Comparison of ENCODE assay signal across 1 cellular context in the genomic region with DNA sequence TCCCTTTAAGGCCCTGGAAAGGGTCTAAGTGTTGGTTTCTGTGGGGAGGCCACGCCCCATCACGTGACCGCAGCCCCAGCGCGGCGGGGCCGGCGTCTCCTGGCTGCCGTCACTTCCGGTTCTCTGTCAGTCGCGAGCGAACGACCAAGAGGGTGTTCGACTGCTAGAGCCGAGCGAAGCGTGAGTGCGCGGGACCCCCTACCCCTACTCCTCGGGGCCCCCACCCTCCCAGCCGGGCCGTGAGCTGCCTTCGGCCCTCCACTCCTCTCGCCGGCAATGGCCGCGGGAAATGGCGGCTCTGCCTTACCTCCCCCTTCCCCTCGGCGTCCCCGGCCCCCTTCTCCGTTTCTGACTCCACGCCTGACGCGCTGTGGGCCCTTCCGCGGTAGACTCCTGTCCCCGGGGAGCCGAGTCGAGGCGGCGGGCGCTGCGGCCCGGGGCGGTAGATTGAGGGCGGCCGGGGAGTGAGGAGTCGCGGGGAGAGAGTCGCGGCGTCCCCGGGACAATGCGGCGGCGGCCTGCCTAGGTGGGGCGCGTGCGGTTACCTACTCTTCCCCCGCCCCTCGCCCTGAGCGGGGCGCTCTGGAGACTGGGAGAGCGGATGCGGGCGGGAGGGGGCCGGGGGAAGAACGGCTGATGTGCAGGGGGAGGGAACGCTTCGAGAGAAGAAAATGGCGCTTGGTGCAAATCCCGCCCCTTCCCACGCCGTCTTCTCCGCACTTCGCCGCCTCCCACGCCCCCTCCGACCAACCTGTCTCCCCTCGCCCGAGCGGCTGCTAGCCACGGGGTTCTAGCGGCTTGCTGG.
A peak's percentile ranks its signal among the peaks of the same experiment; 100 is the strongest.
TF ChIP-seq lines count a peak whose summit lies in the region.

A gene (plus strand): TSS at position 112 of the 805 bp plus-strand sequence. CDS start 2,956 bp downstream, outside the sequence.

TF ChIP-seq in WTC11, 78 proteins besides CTCF, POLR2A, EP300 and RAD21 (continued from another document and continues in another):
- TF ChIP-seq, protein P1, sequence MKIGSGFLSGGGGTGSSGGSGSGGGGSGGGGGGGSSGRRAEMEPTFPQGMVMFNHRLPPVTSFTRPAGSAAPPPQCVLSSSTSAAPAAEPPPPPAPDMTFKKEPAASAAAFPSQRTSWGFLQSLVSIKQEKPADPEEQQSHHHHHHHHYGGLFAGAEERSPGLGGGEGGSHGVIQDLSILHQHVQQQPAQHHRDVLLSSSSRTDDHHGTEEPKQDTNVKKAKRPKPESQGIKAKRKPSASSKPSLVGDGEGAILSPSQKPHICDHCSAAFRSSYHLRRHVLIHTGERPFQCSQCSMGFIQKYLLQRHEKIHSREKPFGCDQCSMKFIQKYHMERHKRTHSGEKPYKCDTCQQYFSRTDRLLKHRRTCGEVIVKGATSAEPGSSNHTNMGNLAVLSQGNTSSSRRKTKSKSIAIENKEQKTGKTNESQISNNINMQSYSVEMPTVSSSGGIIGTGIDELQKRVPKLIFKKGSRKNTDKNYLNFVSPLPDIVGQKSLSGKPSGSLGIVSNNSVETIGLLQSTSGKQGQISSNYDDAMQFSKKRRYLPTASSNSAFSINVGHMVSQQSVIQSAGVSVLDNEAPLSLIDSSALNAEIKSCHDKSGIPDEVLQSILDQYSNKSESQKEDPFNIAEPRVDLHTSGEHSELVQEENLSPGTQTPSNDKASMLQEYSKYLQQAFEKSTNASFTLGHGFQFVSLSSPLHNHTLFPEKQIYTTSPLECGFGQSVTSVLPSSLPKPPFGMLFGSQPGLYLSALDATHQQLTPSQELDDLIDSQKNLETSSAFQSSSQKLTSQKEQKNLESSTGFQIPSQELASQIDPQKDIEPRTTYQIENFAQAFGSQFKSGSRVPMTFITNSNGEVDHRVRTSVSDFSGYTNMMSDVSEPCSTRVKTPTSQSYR (CRISPR knock-in tag; IDR thresholded peaks at IDR 0.05), result 0 out of 2 replicates have a peak, but pooled peaks have one; percentile 11
- TF ChIP-seq ZNF219 (CRISPR knock-in tag; IDR thresholded peaks at IDR 0.05; ENCODE audit: borderline replicate concordance) (no peak), IRF2 (CRISPR knock-in tag; IDR thresholded peaks at IDR 0.05; ENCODE audit: borderline replicate concordance, low read depth) (no peak), NR1H2 (CRISPR knock-in tag; IDR thresholded peaks at IDR 0.05) (no peak), ZNF138 (CRISPR knock-in tag; conservative IDR thresholded peaks at IDR 0.05) (no peak), FOXP1 (CRISPR knock-in tag; IDR thresholded peaks at IDR 0.05; ENCODE audit: borderline replicate concordance) (peak; percentile 62; the same call in 1 of the 2 replicates), ZNF317 (CRISPR knock-in tag; IDR thresholded peaks at IDR 0.05; ENCODE audit: borderline replicate concordance, low read depth) (peak; percentile 52; the same call in 1 of the 2 replicates), JUN (CRISPR knock-in tag; IDR thresholded peaks at IDR 0.05) (no peak), GTF2I (CRISPR knock-in tag; conservative IDR thresholded peaks at IDR 0.05) (no peak), ZNF423 (CRISPR knock-in tag; IDR thresholded peaks at IDR 0.05) (no peak), KAT7 (CRISPR knock-in tag; IDR thresholded peaks at IDR 0.05; ENCODE audit: borderline replicate concordance) (0 out of 2 replicates have a peak, but pooled peaks have one; percentile 43), FOXJ3 (CRISPR knock-in tag; IDR thresholded peaks at IDR 0.05; ENCODE audit: borderline replicate concordance) (no peak), RELA (CRISPR knock-in tag; IDR thresholded peaks at IDR 0.05; ENCODE audit: borderline replicate concordance) (no peak), ZNF232 (CRISPR knock-in tag; IDR thresholded peaks at IDR 0.05) (0 out of 2 replicates have a peak, but pooled peaks have one; percentile 5), GRHL2 (CRISPR knock-in tag; IDR thresholded peaks at IDR 0.05; ENCODE audit: insufficient replicate concordance, severe bottlenecking) (no peak), SOX15 (CRISPR knock-in tag; IDR thresholded peaks at IDR 0.05) (no peak), NFATC4 (CRISPR knock-in tag; IDR thresholded peaks at IDR 0.05) (no peak), CBFB (CRISPR knock-in tag; IDR thresholded peaks at IDR 0.05; ENCODE audit: low read depth) (no peak), FOXK1 (CRISPR knock-in tag; IDR thresholded peaks at IDR 0.05) (peak; percentile 46; the same call in 1 of the 2 replicates), ATF1 (CRISPR knock-in tag; IDR thresholded peaks at IDR 0.05) (no peak), ZNF671 (CRISPR knock-in tag; IDR thresholded peaks at IDR 0.05) (no peak)
- TF ChIP-seq, protein P2, sequence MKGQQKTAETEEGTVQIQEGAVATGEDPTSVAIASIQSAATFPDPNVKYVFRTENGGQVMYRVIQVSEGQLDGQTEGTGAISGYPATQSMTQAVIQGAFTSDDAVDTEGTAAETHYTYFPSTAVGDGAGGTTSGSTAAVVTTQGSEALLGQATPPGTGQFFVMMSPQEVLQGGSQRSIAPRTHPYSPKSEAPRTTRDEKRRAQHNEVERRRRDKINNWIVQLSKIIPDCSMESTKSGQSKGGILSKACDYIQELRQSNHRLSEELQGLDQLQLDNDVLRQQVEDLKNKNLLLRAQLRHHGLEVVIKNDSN (CRISPR knock-in tag; IDR thresholded peaks at IDR 0.05), result peak; percentile 97
- TF ChIP-seq, protein P3, sequence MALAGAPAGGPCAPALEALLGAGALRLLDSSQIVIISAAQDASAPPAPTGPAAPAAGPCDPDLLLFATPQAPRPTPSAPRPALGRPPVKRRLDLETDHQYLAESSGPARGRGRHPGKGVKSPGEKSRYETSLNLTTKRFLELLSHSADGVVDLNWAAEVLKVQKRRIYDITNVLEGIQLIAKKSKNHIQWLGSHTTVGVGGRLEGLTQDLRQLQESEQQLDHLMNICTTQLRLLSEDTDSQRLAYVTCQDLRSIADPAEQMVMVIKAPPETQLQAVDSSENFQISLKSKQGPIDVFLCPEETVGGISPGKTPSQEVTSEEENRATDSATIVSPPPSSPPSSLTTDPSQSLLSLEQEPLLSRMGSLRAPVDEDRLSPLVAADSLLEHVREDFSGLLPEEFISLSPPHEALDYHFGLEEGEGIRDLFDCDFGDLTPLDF (CRISPR knock-in tag; IDR thresholded peaks at IDR 0.05), result no peak
- TF ChIP-seq, protein P4, sequence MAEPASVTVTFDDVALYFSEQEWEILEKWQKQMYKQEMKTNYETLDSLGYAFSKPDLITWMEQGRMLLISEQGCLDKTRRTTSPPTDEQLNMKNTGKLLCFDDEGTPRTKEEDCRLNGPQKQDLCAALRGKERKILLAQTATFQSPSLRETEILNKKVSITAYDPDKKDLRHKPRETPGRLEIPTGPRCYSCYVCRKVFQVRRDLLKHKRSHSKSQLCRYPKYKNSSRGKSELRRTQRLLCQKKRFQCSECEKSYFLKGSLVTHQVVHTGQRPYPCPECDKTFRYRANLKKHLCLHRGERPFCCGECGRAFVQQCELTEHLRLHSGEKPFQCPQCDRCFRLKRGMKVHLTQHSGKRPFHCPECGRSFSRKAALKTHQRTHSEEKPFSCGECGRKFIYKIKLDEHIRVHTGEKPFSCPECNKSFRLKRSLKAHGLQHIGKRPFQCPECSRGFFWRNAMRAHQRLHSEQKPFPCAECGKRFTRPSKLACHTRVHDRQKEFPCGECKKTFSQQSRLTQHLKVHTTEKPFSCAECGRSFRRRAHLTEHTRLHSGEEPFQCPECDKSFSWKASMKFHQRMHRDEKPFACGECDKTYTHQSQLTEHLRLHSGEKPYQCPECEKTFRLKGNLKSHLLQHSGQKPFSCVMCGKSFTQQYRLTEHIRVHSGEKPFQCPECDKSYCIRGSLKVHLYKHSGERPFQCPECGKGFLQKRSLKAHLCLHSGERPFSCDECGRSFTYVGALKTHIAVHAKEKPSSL (CRISPR knock-in tag; conservative IDR thresholded peaks at IDR 0.05), result no peak
- TF ChIP-seq, protein P5, sequence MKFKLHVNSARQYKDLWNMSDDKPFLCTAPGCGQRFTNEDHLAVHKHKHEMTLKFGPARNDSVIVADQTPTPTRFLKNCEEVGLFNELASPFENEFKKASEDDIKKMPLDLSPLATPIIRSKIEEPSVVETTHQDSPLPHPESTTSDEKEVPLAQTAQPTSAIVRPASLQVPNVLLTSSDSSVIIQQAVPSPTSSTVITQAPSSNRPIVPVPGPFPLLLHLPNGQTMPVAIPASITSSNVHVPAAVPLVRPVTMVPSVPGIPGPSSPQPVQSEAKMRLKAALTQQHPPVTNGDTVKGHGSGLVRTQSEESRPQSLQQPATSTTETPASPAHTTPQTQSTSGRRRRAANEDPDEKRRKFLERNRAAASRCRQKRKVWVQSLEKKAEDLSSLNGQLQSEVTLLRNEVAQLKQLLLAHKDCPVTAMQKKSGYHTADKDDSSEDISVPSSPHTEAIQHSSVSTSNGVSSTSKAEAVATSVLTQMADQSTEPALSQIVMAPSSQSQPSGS (CRISPR knock-in tag; IDR thresholded peaks at IDR 0.05; ENCODE audit: borderline replicate concordance, low read depth), result no peak
- TF ChIP-seq, protein P6, sequence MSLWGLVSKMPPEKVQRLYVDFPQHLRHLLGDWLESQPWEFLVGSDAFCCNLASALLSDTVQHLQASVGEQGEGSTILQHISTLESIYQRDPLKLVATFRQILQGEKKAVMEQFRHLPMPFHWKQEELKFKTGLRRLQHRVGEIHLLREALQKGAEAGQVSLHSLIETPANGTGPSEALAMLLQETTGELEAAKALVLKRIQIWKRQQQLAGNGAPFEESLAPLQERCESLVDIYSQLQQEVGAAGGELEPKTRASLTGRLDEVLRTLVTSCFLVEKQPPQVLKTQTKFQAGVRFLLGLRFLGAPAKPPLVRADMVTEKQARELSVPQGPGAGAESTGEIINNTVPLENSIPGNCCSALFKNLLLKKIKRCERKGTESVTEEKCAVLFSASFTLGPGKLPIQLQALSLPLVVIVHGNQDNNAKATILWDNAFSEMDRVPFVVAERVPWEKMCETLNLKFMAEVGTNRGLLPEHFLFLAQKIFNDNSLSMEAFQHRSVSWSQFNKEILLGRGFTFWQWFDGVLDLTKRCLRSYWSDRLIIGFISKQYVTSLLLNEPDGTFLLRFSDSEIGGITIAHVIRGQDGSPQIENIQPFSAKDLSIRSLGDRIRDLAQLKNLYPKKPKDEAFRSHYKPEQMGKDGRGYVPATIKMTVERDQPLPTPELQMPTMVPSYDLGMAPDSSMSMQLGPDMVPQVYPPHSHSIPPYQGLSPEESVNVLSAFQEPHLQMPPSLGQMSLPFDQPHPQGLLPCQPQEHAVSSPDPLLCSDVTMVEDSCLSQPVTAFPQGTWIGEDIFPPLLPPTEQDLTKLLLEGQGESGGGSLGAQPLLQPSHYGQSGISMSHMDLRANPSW (CRISPR knock-in tag; conservative IDR thresholded peaks at IDR 0.05; ENCODE audit: low read depth), result no peak
- TF ChIP-seq, protein P7, sequence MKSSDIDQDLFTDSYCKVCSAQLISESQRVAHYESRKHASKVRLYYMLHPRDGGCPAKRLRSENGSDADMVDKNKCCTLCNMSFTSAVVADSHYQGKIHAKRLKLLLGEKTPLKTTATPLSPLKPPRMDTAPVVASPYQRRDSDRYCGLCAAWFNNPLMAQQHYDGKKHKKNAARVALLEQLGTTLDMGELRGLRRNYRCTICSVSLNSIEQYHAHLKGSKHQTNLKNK (CRISPR knock-in tag; IDR thresholded peaks at IDR 0.05), result no peak
- TF ChIP-seq, protein P8, sequence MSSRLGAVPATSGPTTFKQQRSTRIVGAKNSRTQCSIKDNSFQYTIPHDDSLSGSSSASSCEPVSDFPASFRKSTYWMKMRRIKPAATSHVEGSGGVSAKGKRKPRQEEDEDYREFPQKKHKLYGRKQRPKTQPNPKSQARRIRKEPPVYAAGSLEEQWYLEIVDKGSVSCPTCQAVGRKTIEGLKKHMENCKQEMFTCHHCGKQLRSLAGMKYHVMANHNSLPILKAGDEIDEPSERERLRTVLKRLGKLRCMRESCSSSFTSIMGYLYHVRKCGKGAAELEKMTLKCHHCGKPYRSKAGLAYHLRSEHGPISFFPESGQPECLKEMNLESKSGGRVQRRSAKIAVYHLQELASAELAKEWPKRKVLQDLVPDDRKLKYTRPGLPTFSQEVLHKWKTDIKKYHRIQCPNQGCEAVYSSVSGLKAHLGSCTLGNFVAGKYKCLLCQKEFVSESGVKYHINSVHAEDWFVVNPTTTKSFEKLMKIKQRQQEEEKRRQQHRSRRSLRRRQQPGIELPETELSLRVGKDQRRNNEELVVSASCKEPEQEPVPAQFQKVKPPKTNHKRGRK (CRISPR knock-in tag; IDR thresholded peaks at IDR 0.05; ENCODE audit: borderline replicate concordance), result no peak
- TF ChIP-seq, protein P9, sequence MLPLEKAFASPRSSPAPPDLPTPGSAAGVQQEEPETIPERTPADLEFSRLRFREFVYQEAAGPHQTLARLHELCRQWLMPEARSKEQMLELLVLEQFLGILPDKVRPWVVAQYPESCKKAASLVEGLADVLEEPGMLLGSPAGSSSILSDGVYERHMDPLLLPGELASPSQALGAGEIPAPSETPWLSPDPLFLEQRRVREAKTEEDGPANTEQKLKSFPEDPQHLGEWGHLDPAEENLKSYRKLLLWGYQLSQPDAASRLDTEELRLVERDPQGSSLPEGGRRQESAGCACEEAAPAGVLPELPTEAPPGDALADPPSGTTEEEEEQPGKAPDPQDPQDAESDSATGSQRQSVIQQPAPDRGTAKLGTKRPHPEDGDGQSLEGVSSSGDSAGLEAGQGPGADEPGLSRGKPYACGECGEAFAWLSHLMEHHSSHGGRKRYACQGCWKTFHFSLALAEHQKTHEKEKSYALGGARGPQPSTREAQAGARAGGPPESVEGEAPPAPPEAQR (CRISPR knock-in tag; IDR thresholded peaks at IDR 0.05), result no peak
- TF ChIP-seq, protein P10, sequence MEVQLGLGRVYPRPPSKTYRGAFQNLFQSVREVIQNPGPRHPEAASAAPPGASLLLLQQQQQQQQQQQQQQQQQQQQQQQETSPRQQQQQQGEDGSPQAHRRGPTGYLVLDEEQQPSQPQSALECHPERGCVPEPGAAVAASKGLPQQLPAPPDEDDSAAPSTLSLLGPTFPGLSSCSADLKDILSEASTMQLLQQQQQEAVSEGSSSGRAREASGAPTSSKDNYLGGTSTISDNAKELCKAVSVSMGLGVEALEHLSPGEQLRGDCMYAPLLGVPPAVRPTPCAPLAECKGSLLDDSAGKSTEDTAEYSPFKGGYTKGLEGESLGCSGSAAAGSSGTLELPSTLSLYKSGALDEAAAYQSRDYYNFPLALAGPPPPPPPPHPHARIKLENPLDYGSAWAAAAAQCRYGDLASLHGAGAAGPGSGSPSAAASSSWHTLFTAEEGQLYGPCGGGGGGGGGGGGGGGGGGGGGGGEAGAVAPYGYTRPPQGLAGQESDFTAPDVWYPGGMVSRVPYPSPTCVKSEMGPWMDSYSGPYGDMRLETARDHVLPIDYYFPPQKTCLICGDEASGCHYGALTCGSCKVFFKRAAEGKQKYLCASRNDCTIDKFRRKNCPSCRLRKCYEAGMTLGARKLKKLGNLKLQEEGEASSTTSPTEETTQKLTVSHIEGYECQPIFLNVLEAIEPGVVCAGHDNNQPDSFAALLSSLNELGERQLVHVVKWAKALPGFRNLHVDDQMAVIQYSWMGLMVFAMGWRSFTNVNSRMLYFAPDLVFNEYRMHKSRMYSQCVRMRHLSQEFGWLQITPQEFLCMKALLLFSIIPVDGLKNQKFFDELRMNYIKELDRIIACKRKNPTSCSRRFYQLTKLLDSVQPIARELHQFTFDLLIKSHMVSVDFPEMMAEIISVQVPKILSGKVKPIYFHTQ (CRISPR knock-in tag; IDR thresholded peaks at IDR 0.05), result no peak
- TF ChIP-seq, protein P11, sequence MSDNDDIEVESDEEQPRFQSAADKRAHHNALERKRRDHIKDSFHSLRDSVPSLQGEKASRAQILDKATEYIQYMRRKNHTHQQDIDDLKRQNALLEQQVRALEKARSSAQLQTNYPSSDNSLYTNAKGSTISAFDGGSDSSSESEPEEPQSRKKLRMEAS (CRISPR knock-in tag; IDR thresholded peaks at IDR 0.05), result peak; percentile 39; the same call in 1 of the 2 replicates
- TF ChIP-seq, protein P12, sequence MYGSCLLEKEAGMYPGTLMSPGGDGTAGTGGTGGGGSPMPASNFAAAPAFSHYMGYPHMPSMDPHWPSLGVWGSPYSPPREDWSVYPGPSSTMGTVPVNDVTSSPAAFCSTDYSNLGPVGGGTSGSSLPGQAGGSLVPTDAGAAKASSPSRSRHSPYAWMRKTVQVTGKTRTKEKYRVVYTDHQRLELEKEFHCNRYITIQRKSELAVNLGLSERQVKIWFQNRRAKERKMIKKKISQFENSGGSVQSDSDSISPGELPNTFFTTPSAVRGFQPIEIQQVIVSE (CRISPR knock-in tag; IDR thresholded peaks at IDR 0.05; ENCODE audit: borderline replicate concordance), result no peak
